ENCODE assay signal across 8 cellular contexts in the genomic region with DNA sequence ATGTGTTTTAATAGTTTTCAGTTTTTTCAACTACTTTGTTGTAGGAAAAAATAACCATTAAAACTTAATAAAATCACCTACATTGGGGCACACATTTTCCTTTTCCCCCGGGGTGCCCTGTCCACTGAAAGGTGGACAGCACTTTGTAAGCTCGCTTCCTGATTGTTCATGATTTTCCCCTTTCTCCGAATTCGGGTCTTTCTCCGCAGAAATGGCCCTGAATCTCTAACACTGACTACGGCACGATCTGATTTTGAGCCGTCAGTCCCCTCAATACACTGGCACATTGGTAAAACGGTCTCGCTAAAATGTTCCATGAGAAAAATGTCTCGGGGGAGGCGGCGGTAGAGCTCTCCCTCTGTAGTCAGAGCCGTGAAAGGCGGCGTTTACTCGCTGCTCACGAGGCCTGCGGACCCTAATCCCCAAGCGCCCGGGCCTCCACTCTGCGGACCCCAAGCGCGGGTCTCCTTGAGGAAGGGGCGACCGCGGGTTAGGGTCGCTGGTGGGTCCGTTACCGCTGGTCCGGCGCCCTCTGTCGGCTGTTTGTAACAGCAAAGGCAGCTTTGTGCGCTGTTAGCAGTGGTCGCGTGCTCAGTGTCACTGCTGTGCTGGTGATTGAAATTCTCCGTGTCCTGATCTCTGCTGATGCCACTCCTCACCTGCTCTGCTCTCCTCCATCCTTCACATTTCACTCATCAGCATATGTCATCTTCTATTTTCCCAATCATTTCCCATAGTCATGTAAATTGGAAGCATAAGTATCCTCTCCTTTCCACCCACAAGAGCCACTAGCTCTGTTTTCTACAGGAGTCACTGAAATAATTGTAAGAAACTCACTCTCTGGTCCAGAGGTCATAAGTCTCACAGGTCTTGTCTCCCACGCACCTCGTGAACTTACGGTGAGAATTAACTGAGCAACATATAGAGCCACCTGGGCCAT. TPM values are rescaled to one million over a fixed set of nuclear protein-coding genes. Genes with fewer than 3 reads are reported as not detected.
DNase-seq lines count a peak whose midpoint lies in the region; ATAC-seq, FAIRE-seq and TF ChIP-seq lines count a peak whose summit lies in the region.

No MANE protein-coding gene starts in this region.

- no peak overlapping the region for H3K27ac ChIP-seq in ascending aorta
- H3K27ac ChIP-seq in small intestine (ENCODE audit: low read depth in 1 of 2, low read length in 1 of 2): no peak overlapping the region

- peak overlapping the region; percentile 58 for H3K4me3 ChIP-seq in AG04449 (ENCODE audit: low read depth, low read length)
- H3K4me3 ChIP-seq in ascending aorta: peak overlapping the region; percentile 50 to 63
- peak overlapping the region; percentile 39; the same call in 1 of the 2 replicates for H3K4me3 ChIP-seq in iPS-18c (ENCODE audit: insufficient read depth, low read depth, low read length)
- H3K4me3 ChIP-seq in small intestine (ENCODE audit: low read depth in 1 of 2, low read length in 2 of 2): peak overlapping the region in 1 of 2 donors; percentile 48

- H3K27me3 ChIP-seq in ascending aorta (no peaks in the 10 kb centered on the region), small intestine (ENCODE audit: control insufficient read depth in 2 of 2, insufficient read depth in 2 of 2, low read length in 2 of 2) (peaks cover 0 to 10% of the 10 kb centered on the region in 2 donors)

- intact Hi-C loops in ascending aorta (cut with DNase I): loop anchor here (5.0 to 10.0 kb wide), 2 partner anchors 64 to 159 kb away; no protein-coding TSS in a partner anchor

- peak; percentile 34 for ATAC-seq in GM18520 (IDR thresholded peaks at IDR 0.05; ENCODE audit: unreplicated experiment)
- peak; percentile 67 for ATAC-seq in HG03103 (IDR thresholded peaks at IDR 0.05; ENCODE audit: low read depth, unreplicated experiment)

- H3K36me3 ChIP-seq in ascending aorta (no peaks in the 10 kb centered on the region), small intestine (ENCODE audit: control insufficient read depth in 2 of 2, insufficient read depth in 2 of 2, low read length in 2 of 2) (no peaks in the 10 kb centered on the region)

- CTCF ChIA-PET in AG04449 (lab: Yijun Ruan, JAX): interaction anchor here (0.6 to 2.0 kb wide), 38 partner anchors 9 to 1470 kb away, joined by 3 to 17 read pairs (median 4); no protein-coding TSS in a partner anchor

- WGBS in small intestine, 3 donors: 5 to 8% (median 8%) methylated on average over 40 of the region's 40 CpGs

- POLR2A ChIA-PET in AG04449 (lab: Yijun Ruan, JAX): interaction anchor here (1.0 to 1.4 kb wide), 2 partner anchors 61 to 62 kb away, joined by 3 to 4 read pairs; a partner anchor contains a TSS

- no peak for DNase-seq in AG04449 (ENCODE audit: low read depth, low spot score)
- DNase-seq in SW480 (ENCODE audit: low spot score): peak; percentile 42
- DNase-seq in ascending aorta (ENCODE audit: low spot score in 2 of 2): no peak
- peak; percentile 20 for DNase-seq in small intestine
- no peak for DNase-seq in germinal center (ENCODE audit: low spot score)

- no peaks in the 10 kb centered on the region for H3K9me3 ChIP-seq in ascending aorta
- H3K9me3 ChIP-seq in iPS-18c (ENCODE audit: control insufficient read depth, insufficient read depth, low read length): no peaks in the 10 kb centered on the region
- no peaks in the 10 kb centered on the region for H3K9me3 ChIP-seq in small intestine (ENCODE audit: control insufficient read depth, low read depth)

- no peak for FAIRE-seq in small intestine (lab: Jason Lieb, UNC)

- H3K4me1 ChIP-seq in ascending aorta (no peaks in the 10 kb centered on the region), small intestine (ENCODE audit: control insufficient read depth in 2 of 2, insufficient read depth in 1 of 2, low read depth in 1 of 2, low read length in 1 of 2) (no peaks in the 10 kb centered on the region)

- TF ChIP-seq CTCF in AG04449 (IDR thresholded peaks at IDR 0.05; ENCODE audit: insufficient read depth, low read length, missing control alignments): peak; percentile 75
- peak; percentile 41 to 78 (median 64) for TF ChIP-seq CTCF in ascending aorta (IDR thresholded peaks at IDR 0.05)

RNA-seq across cellular contexts. Expression of a gene that starts 10.8 kb away (rescaled TPM):
- total RNA-seq in ascending aorta: not detected
- polyA plus RNA-seq in small intestine: not detected

RNA-seq across cellular contexts. Expression of a gene that starts 12.9 kb away (rescaled TPM):
- not detected for total RNA-seq in ascending aorta
- not detected for polyA plus RNA-seq in small intestine

RNA-seq across cellular contexts. Expression of a gene that starts 28.2 kb away (rescaled TPM):
- not detected for total RNA-seq in ascending aorta
- not detected for polyA plus RNA-seq in small intestine

RNA-seq across cellular contexts. Expression of a gene that starts 44.2 kb away (rescaled TPM):
- not detected for total RNA-seq in ascending aorta
- not detected for polyA plus RNA-seq in small intestine

RNA-seq across cellular contexts. Expression of a gene that starts 45.4 kb away (rescaled TPM):
- total RNA-seq in ascending aorta: not detected
- polyA plus RNA-seq in small intestine: not detected

Comparison
In these comparisons a context has a peak if more than half of its experiments do, and no peak if none do; other contexts are left out.
1. DNase-seq: peak in SW480 (single experiment) and small intestine (single experiment); none in AG04449 (single experiment), ascending aorta (0 of 2) and germinal center (single experiment).